ENCODE assay signal across 8 cellular contexts in the genomic region with DNA sequence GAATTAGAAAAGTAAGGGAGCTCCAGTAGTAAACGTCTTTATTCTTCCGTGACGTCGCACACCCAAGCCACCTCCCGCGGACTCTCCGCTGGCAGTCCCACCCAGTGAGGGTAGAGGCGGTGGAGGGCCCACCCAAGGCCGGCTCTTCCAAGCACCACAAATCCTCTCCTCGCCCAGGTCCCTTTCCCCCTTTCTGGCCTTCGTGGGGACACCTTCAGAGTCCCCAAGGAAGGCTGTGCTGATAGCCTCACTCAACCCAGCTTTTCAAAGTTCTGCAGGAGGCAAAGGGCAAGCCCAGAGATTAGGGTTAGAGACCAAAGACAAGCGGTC. TPM values are rescaled to one million over a fixed set of nuclear protein-coding genes. Genes with fewer than 3 reads are reported as not detected.
A peak's percentile ranks its signal among the peaks of the same experiment; 100 is the strongest.
DNase-seq lines count a peak whose midpoint lies in the region; ATAC-seq and TF ChIP-seq lines count a peak whose summit lies in the region.

No MANE protein-coding gene starts in this region.

- intact Hi-C loops in body of pancreas (cut with DNase I) = no loop called here
- intact Hi-C loops in lower leg skin (cut with DNase I; ENCODE audit: low total_unique reads) = no loop called here

- TF ChIP-seq POLR2A in body of pancreas (IDR thresholded peaks at IDR 0.05) (peak in 1 of 3 donors; percentile 66), lower leg skin (IDR thresholded peaks at IDR 0.05) (no peak), upper lobe of left lung (IDR thresholded peaks at IDR 0.05) (no peak)

- H3K36me3 ChIP-seq in body of pancreas (replicated peaks in 1 of 2; ENCODE audit: insufficient read depth in 1 of 2, low read depth in 2 of 2) (peaks cover 5 to 27% of the 10 kb centered on the region in 2 donors), upper lobe of left lung (peaks cover 26 to 70% (median 63%) of the 10 kb centered on the region in 4 donors)

- ATAC-seq in HG03432 (IDR thresholded peaks at IDR 0.05; ENCODE audit: unreplicated experiment) (peak; percentile 27), body of pancreas (peak; percentile 36), upper lobe of left lung (ENCODE audit: low FRiP score in 2 of 2) (peak; percentile 24 to 67)

- no peaks in the 10 kb centered on the region for H3K9me3 Mint-ChIP-seq in T-helper 1 cell treated with Interleukin-12 subunit alpha and Interleukin-12 subunit beta and Interleukin-4 antibody, amounts not matched to agents 30 μg/mL and 1 μg/mL, for 36 hours

- H3K4me1 ChIP-seq in body of pancreas = peaks cover 17% of the 10 kb centered on the region
- H3K4me1 ChIP-seq in upper lobe of left lung = peaks cover 13 to 23% (median 15%) of the 10 kb centered on the region in 4 donors

- peak overlapping the region; percentile 91 for H3K27ac Mint-ChIP-seq in T-helper 1 cell treated with Interleukin-12 subunit alpha and Interleukin-12 subunit beta and Interleukin-4 antibody, amounts not matched to agents 30 μg/mL and 1 μg/mL, for 36 hours

- WGBS in body of pancreas, 2 donors = 0 to 2% methylated on average over 9 to 12 of the region's 12 CpGs
- 2 to 3% methylated on average over 12 of the region's 12 CpGs for WGBS in lower leg skin, 2 donors
- 3 to 4% methylated on average over 10 to 12 of the region's 12 CpGs for WGBS in upper lobe of left lung, 2 donors

- peaks cover 23% of the 10 kb centered on the region for H3K4me1 Mint-ChIP-seq in T-helper 1 cell treated with Interleukin-12 subunit alpha and Interleukin-12 subunit beta and Interleukin-4 antibody, amounts not matched to agents 30 μg/mL and 1 μg/mL, for 36 hours (ENCODE audit: low read depth)

- peak overlapping the region; percentile 94 for H3K4me3 Mint-ChIP-seq in T-helper 1 cell treated with Interleukin-12 subunit alpha and Interleukin-12 subunit beta and Interleukin-4 antibody, amounts not matched to agents 30 μg/mL and 1 μg/mL, for 36 hours

- H3K4me3 ChIP-seq in body of pancreas = peak overlapping the region; percentile 61 to 74
- peak overlapping the region; percentile 72 for H3K4me3 ChIP-seq in lower leg skin (ENCODE audit: low read depth, poor library complexity, severe bottlenecking)
- H3K4me3 ChIP-seq in upper lobe of left lung = peak overlapping the region; percentile 73 to 100 (median 88)

- H3K27ac ChIP-seq in body of pancreas (peak overlapping the region; percentile 81 to 95 (median 92)), upper lobe of left lung (peak overlapping the region; percentile 88 to 97 (median 94))

- no peaks in the 10 kb centered on the region for H3K27me3 Mint-ChIP-seq in T-helper 1 cell treated with Interleukin-12 subunit alpha and Interleukin-12 subunit beta and Interleukin-4 antibody, amounts not matched to agents 30 μg/mL and 1 μg/mL, for 36 hours (ENCODE audit: low read depth)

- no peak for TF ChIP-seq CTCF in body of pancreas (IDR thresholded peaks at IDR 0.05)
- TF ChIP-seq CTCF in lower leg skin (IDR thresholded peaks at IDR 0.05) = no peak
- peak in 1 of 6 experiments; percentile 2 for TF ChIP-seq CTCF in upper lobe of left lung (IDR thresholded peaks at IDR 0.05)

- no peak for TF ChIP-seq EP300 in upper lobe of left lung (IDR thresholded peaks at IDR 0.05)

- no peaks in the 10 kb centered on the region for H3K27me3 ChIP-seq in body of pancreas
- H3K27me3 ChIP-seq in upper lobe of left lung = no peaks in the 10 kb centered on the region

- no peak for DNase-seq in T-helper 1 cell
- DNase-seq in body of pancreas = no peak
- DNase-seq in lower leg skin (ENCODE audit: low spot score in 2 of 2) = no peak
- no peak for DNase-seq in upper lobe of left lung
- no peak for DNase-seq in HT-29 (ENCODE audit: low spot score)
- DNase-seq in NCI-H1048 (lab: John Stamatoyannopoulos, UW) = no peak

- no peaks in the 10 kb centered on the region for H3K9me3 ChIP-seq in body of pancreas
- no peaks in the 10 kb centered on the region for H3K9me3 ChIP-seq in upper lobe of left lung

- peaks cover 38% of the 10 kb centered on the region for H3K36me3 Mint-ChIP-seq in T-helper 1 cell treated with Interleukin-12 subunit alpha and Interleukin-12 subunit beta and Interleukin-4 antibody, amounts not matched to agents 30 μg/mL and 1 μg/mL, for 36 hours (ENCODE audit: low read depth)

RNA-seq across cellular contexts. Expression of a gene that starts 0.3 kb away (rescaled TPM):
- total RNA-seq in body of pancreas = 10 to 100 TPM in 1 of 2 donors, 1 to 10 TPM in 1; 8.8 to 21.4 TPM
- 10 to 100 TPM; 12.3 to 24.5 (median 16.4) TPM for total RNA-seq in lower leg skin
- total RNA-seq in upper lobe of left lung = 10 to 100 TPM; 10.1 to 29.6 (median 18.5) TPM
- 25.2 and 37.2 TPM in 2 replicates for total RNA-seq in HT-29 (2014; rRNA removed; shearing (Covaris generic))

RNA-seq across cellular contexts. Expression of a gene that starts 9.8 kb away (rescaled TPM):
- total RNA-seq in body of pancreas (10 to 100 TPM in 1 of 2 donors, 1 to 10 TPM in 1; 4.9 to 19.4 TPM), lower leg skin (10 to 100 TPM in 3 of 4 donors, 1 to 10 TPM in 1; 9.7 to 23.5 (median 13.0) TPM), upper lobe of left lung (10 to 100 TPM in 4 of 6 donors, 1 to 10 TPM in 2; 9.4 to 20.8 (median 14.9) TPM)
- 17.4 and 27.5 TPM in 2 replicates for total RNA-seq in HT-29 (2014; rRNA removed; shearing (Covaris generic))

RNA-seq across cellular contexts. Expression of a gene that starts 23.3 kb away (rescaled TPM):
- total RNA-seq in body of pancreas = 10 to 100 TPM; 19.8 to 34.8 TPM
- total RNA-seq in lower leg skin = not detected
- total RNA-seq in upper lobe of left lung = 1 to 10 TPM in 4 of 6 donors, under 1 TPM in 1, not detected in 1; 0.89 to 8.8 (median 2.4) TPM
- 17.6 and 18.4 TPM in 2 replicates for total RNA-seq in HT-29 (2014; rRNA removed; shearing (Covaris generic))

RNA-seq across cellular contexts. Expression of a gene that starts 27.5 kb away (rescaled TPM):
- total RNA-seq in body of pancreas = 1 to 10 TPM in 1 of 2 donors, under 1 TPM in 1; 0.66 to 1.6 TPM
- total RNA-seq in lower leg skin = 1,000 to 10,000 TPM in 1 of 4 donors, 100 to 1,000 TPM in 3; 755 to 1,044 (median 948) TPM
- 100 to 1,000 TPM in 2 of 6 donors, 10 to 100 TPM in 4; 21.0 to 129 (median 70.1) TPM for total RNA-seq in upper lobe of left lung
- 170 and 192 TPM in 2 replicates for total RNA-seq in HT-29 (2014; rRNA removed; shearing (Covaris generic))

RNA-seq across cellular contexts. Expression of a gene that starts 31.1 kb away (rescaled TPM):
- total RNA-seq in body of pancreas (10 to 100 TPM; 31.3 to 33.2 TPM), lower leg skin (10 to 100 TPM; 37.0 to 50.4 (median 39.7) TPM), upper lobe of left lung (10 to 100 TPM; 41.9 to 81.2 (median 60.2) TPM)
- total RNA-seq in HT-29 (2014; rRNA removed; shearing (Covaris generic)) = 124 TPM in 2 replicates
